Comparison of ENCODE assay signal across 22 cellular contexts in genomic region chr3:181017690-181018089, GRCh38. TPM values are rescaled to one million over a fixed set of nuclear protein-coding genes. Genes with fewer than 3 reads are reported as not detected.
DNase-seq lines count a peak whose midpoint lies in the region; ATAC-seq and TF ChIP-seq lines count a peak whose summit lies in the region.
"Had no signal": no experiment of that assay in that cellular context is flagged by ENCODE, and none has a peak within 500 bp of the region (broad histone marks: within the 10 kb centered on the region; RNA-seq: fewer than 3 reads in every experiment).

No MANE protein-coding gene starts in this region.

- H3K36me3 Mint-ChIP-seq in stimulated activated naive B cell treated with anti-CD40 and anti-IgM and Interleukin-4, amounts not matched to agents 10 μg/mL and 1 μg/mL and 100 μg/mL, for 72 hours: no peaks in the 10 kb centered on the region

- no peak overlapping the region for H3K4me3 ChIP-seq in choroid plexus epithelial cell (ENCODE audit: low read depth, low read length)

- no peak for TF ChIP-seq CTCF in choroid plexus epithelial cell (conservative IDR thresholded peaks at IDR 0.05; ENCODE audit: low read depth, low read length)

- peaks cover 9 to 23% of the 10 kb centered on the region in 2 donors for H3K27me3 Mint-ChIP-seq in stimulated activated naive B cell treated with anti-CD40 and anti-IgM and Interleukin-4, amounts not matched to agents 10 μg/mL and 1 μg/mL and 100 μg/mL, for 72 hours

- H3K9me3 Mint-ChIP-seq in stimulated activated naive B cell treated with anti-CD40 and anti-IgM and Interleukin-4, amounts not matched to agents 10 μg/mL and 1 μg/mL and 100 μg/mL, for 72 hours: peaks cover under 1 to 5% of the 10 kb centered on the region in 2 donors
- H3K9me3 Mint-ChIP-seq: CD4-positive, alpha-beta T cell had no signal

- no peak overlapping the region for H3K4me3 Mint-ChIP-seq in stimulated activated naive B cell treated with anti-CD40 and anti-IgM and Interleukin-4, amounts not matched to agents 10 μg/mL and 1 μg/mL and 100 μg/mL, for 72 hours
- H3K4me3 Mint-ChIP-seq: CD4-positive, alpha-beta T cell had no signal

- ATAC-seq in left lobe of liver (no peak), GM19351 (IDR thresholded peaks at IDR 0.05; ENCODE audit: unreplicated experiment) (no peak)
- no peak for ATAC-seq in stimulated activated naive B cell treated with anti-CD40 and anti-IgM and Interleukin-4, amounts not matched to agents 10 μg/mL and 1 μg/mL and 100 μg/mL, for 72 hours (replicated peaks)
- ATAC-seq: Right ventricle myocardium inferior had no signal

- H3K27ac Mint-ChIP-seq in stimulated activated naive B cell treated with anti-CD40 and anti-IgM and Interleukin-4, amounts not matched to agents 10 μg/mL and 1 μg/mL and 100 μg/mL, for 72 hours: no peak overlapping the region
- H3K27ac Mint-ChIP-seq: CD4-positive, alpha-beta T cell had no signal

- DNase-seq in A172 (ENCODE audit: low spot score): peak; percentile 27
- peak; percentile 46 for DNase-seq in COLO829 (ENCODE audit: low spot score)
- DNase-seq in NCI-H226: peak; percentile 12
- peak; percentile 2 for DNase-seq in choroid plexus epithelial cell (ENCODE audit: low read depth)
- DNase-seq in left lobe of liver (ENCODE audit: low spot score): no peak
- no peak for DNase-seq in stimulated activated naive B cell treated with anti-CD40 and anti-IgM and Interleukin-4, amounts not matched to agents 10 μg/mL and 1 μg/mL and 100 μg/mL, for 72 hours
- no peak for DNase-seq in DMS 273 (lab: John Stamatoyannopoulos, UW; ENCODE audit: unreplicated experiment)
- DNase-seq: CD4-positive, alpha-beta T cell; DMS153; GDM1; GOT3; HCEC 1CT; NCI-H1092; NCI-H1436; NCI-H187 treated with DMSO at 0.1 percent for 48 hours; NCI-H2227 treated with DMSO at 0.1 percent for 48 hours; NCI-H524; NCI-H82; OCI-M1; SW 1271 had no signal

- H3K4me1 Mint-ChIP-seq in stimulated activated naive B cell treated with anti-CD40 and anti-IgM and Interleukin-4, amounts not matched to agents 10 μg/mL and 1 μg/mL and 100 μg/mL, for 72 hours: no peaks in the 10 kb centered on the region

RNA-seq across cellular contexts. Expression of gene DNAJC19, which starts 28.2 kb away (rescaled TPM):
- total RNA-seq in A172 (2014; rRNA removed; shearing (Covaris generic)): 68.0 and 83.7 TPM in 2 replicates
- 36.2 TPM for total RNA-seq in left lobe of liver

Comparison
In these comparisons a context has a peak if more than half of its experiments do, and no peak if none do; other contexts are left out.
1. DNase-seq: peak in A172 (single experiment), COLO829 (single experiment), NCI-H226 (single experiment) and choroid plexus epithelial cell (single experiment); none in left lobe of liver (single experiment), stimulated activated naive B cell treated with anti-CD40 and anti-IgM and Interleukin-4, amounts not matched to agents 10 μg/mL and 1 μg/mL and 100 μg/mL, for 72 hours (single experiment) and DMS 273 (single experiment).